Comparison of ENCODE assay signal across 20 cellular contexts in genomic region chr5:51811883-51812282, GRCh38.
DNase-seq lines count a peak whose midpoint lies in the region; FAIRE-seq and TF ChIP-seq lines count a peak whose summit lies in the region.
"Had no signal": no experiment of that assay in that cellular context is flagged by ENCODE, and none has a peak within 500 bp of the region (broad histone marks: within the 10 kb centered on the region; RNA-seq: fewer than 3 reads in every experiment).

No MANE protein-coding gene starts in this region.

- no peaks in the 10 kb centered on the region for H3K79me2 ChIP-seq in endothelial cell of umbilical vein (ENCODE audit: control insufficient read depth, insufficient read depth, low read length)
- H3K79me2 ChIP-seq in osteoblast (ENCODE audit: insufficient read depth, low read length), result no peaks in the 10 kb centered on the region

- no peak for TF ChIP-seq POLR2A in endothelial cell of umbilical vein (IDR thresholded peaks at IDR 0.05; ENCODE audit: low read depth, low read length)

- H3K27ac Mint-ChIP-seq in nephron, result peak overlapping the region in 2 of 3 experiments; percentile 25 to 68
- H3K27ac Mint-ChIP-seq: CD4-positive, alpha-beta memory T cell; natural killer cell treated with Interleukin-12 subunit alpha and Interleukin-12 subunit beta and Interleukin-15 and Interleukin-18, amount 100 ng/mL, for 72 hours; progenitor cell of endocrine pancreas had no signal

- DNase-seq in ELF-1 (ENCODE audit: low read depth, low spot score) (peak; percentile 1), NCI-H2227 treated with DMSO at 0.1 percent for 48 hours (lab: John Stamatoyannopoulos, UW) (peak; percentile 68), endothelial cell of umbilical vein (ENCODE audit: low read depth, low spot score) (no peak), osteoblast (ENCODE audit: insufficient read length, low spot score, missing footprints) (no peak), islet precursor cell (no peak), NCI-H2029 treated with DMSO at 0.1 percent for 48 hours (lab: John Stamatoyannopoulos, UW) (no peak)
- DNase-seq: activated CD4-positive, alpha-beta T cell treated with anti-CD3 and anti-CD28 coated beads, Interleukin-2, amount 50 U/mL, for 1 hour; activated effector memory CD4-positive, alpha-beta T cell treated with anti-CD3 and anti-CD28 coated beads, Interleukin-2, amount 50 U/mL, for 16 hours; CD4-positive, alpha-beta memory T cell; hippocampal formation; kidney glomerular epithelial cell; SHP77 treated with DMSO at 0.1 percent for 48 hours; stimulated activated CD4-positive, alpha-beta T cell treated with anti-CD3 and anti-CD28 coated beads, Interleukin-2, amount 100 ng/mL, for 24 hours; stimulated activated naive CD4-positive, alpha-beta T cell had no signal

- H2AFZ ChIP-seq in endothelial cell of umbilical vein (ENCODE audit: low read depth, low read length) (peak overlapping the region; percentile 27), osteoblast (ENCODE audit: low read length) (no peak overlapping the region)

- H4K20me1 ChIP-seq in endothelial cell of umbilical vein (replicated peaks; ENCODE audit: control insufficient read depth, extremely low read depth, insufficient read depth, low read length), result no peaks in the 10 kb centered on the region
- no peaks in the 10 kb centered on the region for H4K20me1 ChIP-seq in osteoblast (ENCODE audit: insufficient read depth, low read length)

- H3K4me3 ChIP-seq in endothelial cell of umbilical vein (replicated peaks in 1 of 3; ENCODE audit: insufficient read depth in 1 of 3, low read depth in 1 of 3, low read length in 3 of 3) (no peak overlapping the region), osteoblast (ENCODE audit: insufficient read depth, low read length) (no peak overlapping the region)
- H3K4me3 ChIP-seq: breast epithelium, coronary artery had no signal

- CTCF ChIA-PET in endothelial cell of umbilical vein (lab: Charles Lee), result no interaction called here

- no peaks in the 10 kb centered on the region for H3K4me1 Mint-ChIP-seq in nephron
- H3K4me1 Mint-ChIP-seq: CD4-positive, alpha-beta memory T cell had no signal

- H3K4me1 ChIP-seq in endothelial cell of umbilical vein (ENCODE audit: control insufficient read depth, extremely low read depth, insufficient read depth, low read length) (peaks cover 3% of the 10 kb centered on the region), osteoblast (ENCODE audit: insufficient read depth, low read length) (no peaks in the 10 kb centered on the region)
- H3K4me1 ChIP-seq: breast epithelium had no signal

- no peaks in the 10 kb centered on the region for H3K9me1 ChIP-seq in endothelial cell of umbilical vein (replicated peaks; ENCODE audit: control insufficient read depth, extremely low read depth, insufficient read depth, low read length)

- TF ChIP-seq CTCF in endothelial cell of umbilical vein (IDR thresholded peaks at IDR 0.05; ENCODE audit: extremely low read depth in 1 of 2, insufficient read depth in 1 of 2, low read depth in 1 of 2, low read length in 2 of 2) (no peak), nephron (IDR thresholded peaks at IDR 0.05; ENCODE audit: unreplicated experiment in 3 of 3) (no peak), osteoblast (IDR thresholded peaks at IDR 0.05; ENCODE audit: extremely low read depth, low read depth, low read length) (no peak)

- no peaks in the 10 kb centered on the region for H3K9me3 Mint-ChIP-seq in nephron

- H3K27me3 Mint-ChIP-seq in nephron (ENCODE audit: low read depth), result no peaks in the 10 kb centered on the region
- H3K27me3 Mint-ChIP-seq: CD4-positive, alpha-beta memory T cell; natural killer cell treated with Interleukin-12 subunit alpha and Interleukin-12 subunit beta and Interleukin-15 and Interleukin-18, amount 100 ng/mL, for 72 hours; progenitor cell of endocrine pancreas had no signal

- no peak for FAIRE-seq in endothelial cell of umbilical vein (lab: Jason Lieb, UNC)
- FAIRE-seq: H54 had no signal

- H3K4me2 ChIP-seq in endothelial cell of umbilical vein (ENCODE audit: insufficient read depth, low read length), result no peak overlapping the region
- H3K4me2 ChIP-seq in osteoblast (ENCODE audit: insufficient read depth, low read length), result no peak overlapping the region

- POLR2A ChIA-PET in endothelial cell of umbilical vein (lab: Charles Lee), result no interaction called here

- no peak overlapping the region for H3K4me3 Mint-ChIP-seq in nephron
- H3K4me3 Mint-ChIP-seq: CD4-positive, alpha-beta memory T cell; natural killer cell treated with Interleukin-12 subunit alpha and Interleukin-12 subunit beta and Interleukin-15 and Interleukin-18, amount 100 ng/mL, for 72 hours had no signal

- no TSS peak for BruUV-seq in endothelial cell of umbilical vein (replicated peaks; lab: Mats Ljungman, UMichigan)

- dilution Hi-C loops in endothelial cell of umbilical vein (cut with MboI; ENCODE audit: extremely low pct_ligation_motif_present, low sequenced_read_pairs), result no loop called here

- intact Hi-C loops in endothelial cell of umbilical vein (cut with micrococcal nuclease), result loop anchor here (2.0 to 5.0 kb wide), 2 partner anchors 17 to 160 kb away; no protein-coding TSS in a partner anchor

- H3K36me3 ChIP-seq in endothelial cell of umbilical vein (ENCODE audit: control insufficient read depth in 2 of 2, extremely low read depth in 1 of 2, insufficient read depth in 2 of 2, low read length in 2 of 2) (no peaks in the 10 kb centered on the region), osteoblast (ENCODE audit: insufficient read depth, low read length) (no peaks in the 10 kb centered on the region)
- H3K36me3 ChIP-seq: breast epithelium had no signal

- no peak overlapping the region for H3K27ac ChIP-seq in endothelial cell of umbilical vein (ENCODE audit: insufficient read depth, low read depth, low read length)
- no peak overlapping the region for H3K27ac ChIP-seq in osteoblast (ENCODE audit: low read depth, low read length)
- H3K27ac ChIP-seq: breast epithelium, coronary artery had no signal

- H3K36me3 Mint-ChIP-seq in nephron (ENCODE audit: low read depth), result no peaks in the 10 kb centered on the region
- H3K36me3 Mint-ChIP-seq: CD4-positive, alpha-beta memory T cell; natural killer cell treated with Interleukin-12 subunit alpha and Interleukin-12 subunit beta and Interleukin-15 and Interleukin-18, amount 100 ng/mL, for 72 hours had no signal

- H3K27me3 ChIP-seq in endothelial cell of umbilical vein (ENCODE audit: control insufficient read depth in 2 of 2, insufficient read depth in 2 of 2, low read length in 2 of 2), result no peaks in the 10 kb centered on the region
- H3K27me3 ChIP-seq in osteoblast (ENCODE audit: insufficient read depth, low read length), result no peaks in the 10 kb centered on the region
- H3K27me3 ChIP-seq: breast epithelium had no signal

- H3K9me3 ChIP-seq in endothelial cell of umbilical vein (replicated peaks; ENCODE audit: control insufficient read depth, insufficient read depth, low read length) (no peaks in the 10 kb centered on the region), osteoblast (ENCODE audit: low read depth, low read length) (no peaks in the 10 kb centered on the region)
- H3K9me3 ChIP-seq: breast epithelium had no signal

- no peak overlapping the region for H3K9ac ChIP-seq in endothelial cell of umbilical vein (replicated peaks; ENCODE audit: extremely low read depth, insufficient read depth, low read length)

TF ChIP-seq in endothelial cell of umbilical vein, 7 proteins besides CTCF, POLR2A, EP300 and RAD21:
- TF ChIP-seq MYC (IDR thresholded peaks at IDR 0.05; ENCODE audit: low read depth, low read length) (no peak), EZH2 (IDR thresholded peaks at IDR 0.05; ENCODE audit: borderline replicate concordance, low read depth, low read length, severe bottlenecking) (no peak), FOS (IDR thresholded peaks at IDR 0.05; ENCODE audit: borderline replicate concordance, insufficient read depth, low read length) (no peak), JUN (IDR thresholded peaks at IDR 0.05; ENCODE audit: borderline replicate concordance, insufficient read depth, insufficient read length, low read depth) (no peak), GATA2 (IDR thresholded peaks at IDR 0.05; ENCODE audit: insufficient read depth, insufficient read length, low read depth, low read length) (no peak), POLR2AphosphoS5 (IDR thresholded peaks at IDR 0.05; ENCODE audit: insufficient read depth, low read depth, low read length) (no peak)
- TF ChIP-seq, protein P1, sequence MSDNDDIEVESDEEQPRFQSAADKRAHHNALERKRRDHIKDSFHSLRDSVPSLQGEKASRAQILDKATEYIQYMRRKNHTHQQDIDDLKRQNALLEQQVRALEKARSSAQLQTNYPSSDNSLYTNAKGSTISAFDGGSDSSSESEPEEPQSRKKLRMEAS (IDR thresholded peaks at IDR 0.05; ENCODE audit: insufficient read depth, insufficient read length), result no peak

Comparison
In these comparisons a context has a peak if more than half of its experiments do, and no peak if none do; other contexts are left out.
1. DNase-seq: peak in ELF-1 (single experiment) and NCI-H2227 treated with DMSO at 0.1 percent for 48 hours (single experiment); none in endothelial cell of umbilical vein (single experiment), osteoblast (single experiment), islet precursor cell (single experiment) and NCI-H2029 treated with DMSO at 0.1 percent for 48 hours (single experiment).